Comparison of ENCODE assay signal across 1 cellular context in the genomic region with DNA sequence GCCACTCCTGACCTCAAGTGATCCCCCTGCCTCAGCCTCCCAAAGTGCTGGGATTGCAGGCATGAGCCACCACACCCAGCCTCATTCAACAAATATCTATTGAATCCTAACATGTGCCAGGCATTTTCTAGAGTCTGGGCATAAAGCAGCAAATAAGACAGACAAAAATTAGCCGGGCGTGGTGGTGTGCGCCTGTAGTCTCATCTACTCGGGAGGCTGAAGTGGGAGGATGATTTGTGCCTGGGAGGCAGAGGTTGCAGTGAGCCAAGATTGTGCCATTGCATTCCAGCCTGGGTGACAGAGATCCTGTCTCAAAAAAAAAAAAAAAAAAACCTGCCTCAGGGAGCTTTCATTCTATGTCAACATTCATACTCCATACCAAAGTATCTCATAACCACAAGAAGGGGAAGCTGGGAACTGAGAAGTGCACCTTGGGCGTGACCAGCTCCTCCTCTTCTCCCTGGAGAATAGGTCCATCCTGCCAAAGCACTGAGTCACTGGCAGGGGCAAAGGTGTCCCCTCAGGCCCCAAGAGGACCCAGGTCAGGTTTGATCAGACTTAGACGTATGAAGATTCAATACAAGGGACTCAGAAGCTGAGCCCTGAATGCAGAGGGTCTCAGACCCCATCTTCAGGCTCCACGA.
TF ChIP-seq lines count a peak whose summit lies in the region.

No MANE protein-coding gene starts in this region.

TF ChIP-seq in SK-N-SH, 30 proteins besides CTCF, POLR2A, EP300 and RAD21:
- no peak for TF ChIP-seq GABPA (IDR thresholded peaks at IDR 0.05; ENCODE audit: low read depth)
